Comparison of ENCODE assay signal across 16 cellular contexts in genomic region chr13:106133025-106133424, GRCh38.
DNase-seq lines count a peak whose midpoint lies in the region; ATAC-seq, FAIRE-seq and TF ChIP-seq lines count a peak whose summit lies in the region.
"Had no signal": no experiment of that assay in that cellular context is flagged by ENCODE, and none has a peak within 500 bp of the region (broad histone marks: within the 10 kb centered on the region; RNA-seq: fewer than 3 reads in every experiment).

No MANE protein-coding gene starts in this region.

- H3K27me3 ChIP-seq in AG04450 (ENCODE audit: control insufficient read depth, insufficient read depth, low read length): no peaks in the 10 kb centered on the region
- H3K27me3 ChIP-seq: neutrophil had no signal

- no peak for FAIRE-seq in GM19239 (lab: Jason Lieb, UNC)
- FAIRE-seq: endometrium, K562 had no signal

- no peak overlapping the region for H3K27ac ChIP-seq in AG04450 (ENCODE audit: low read depth, low read length)
- H3K27ac ChIP-seq: neutrophil, skin epidermis had no signal

- TF ChIP-seq CTCF in AG04450 (IDR thresholded peaks at IDR 0.05; ENCODE audit: low read depth, low read length) (no peak), cardiac fibroblast (IDR thresholded peaks at IDR 0.05; ENCODE audit: low read depth, low read length) (no peak)

- CTCF ChIA-PET in AG04450 (lab: Charles Lee): no interaction called here

- POLR2A ChIA-PET in AG04450 (lab: Yijun Ruan, JAX): interaction anchor here (1.0 kb wide), 1 partner anchor 23 kb away, joined by 3 read pairs; no protein-coding TSS in a partner anchor

- no peaks in the 10 kb centered on the region for H3K9me3 ChIP-seq in AG04450 (ENCODE audit: control insufficient read depth, insufficient read depth, low read length)
- H3K9me3 ChIP-seq: neutrophil had no signal

- no peak for ATAC-seq in GM19463 (IDR thresholded peaks at IDR 0.05; ENCODE audit: unreplicated experiment)
- ATAC-seq: K562 had no signal

- DNase-seq in AG04450 (ENCODE audit: low read depth, low spot score) (peak; percentile 23), NCI-H226 (peak; percentile 70), cardiac fibroblast (ENCODE audit: low read depth in 2 of 2) (peak; percentile 78 to 87), iris pigment epithelial cell (ENCODE audit: low read depth) (peak; percentile 90), NCI-H526 treated with DMSO at 0.1 percent for 48 hours (lab: John Stamatoyannopoulos, UW) (no peak), GM19239 (ENCODE audit: insufficient read length, low spot score) (no peak), retina (no peak)
- DNase-seq: activated CD8-positive, alpha-beta memory T cell treated with anti-CD3 and anti-CD28 coated beads for 24 hours; DMS153; NCI-H1105 treated with DMSO at 0.1 percent for 48 hours; NCI-H345 had no signal

- H3K4me3 ChIP-seq in AG04450 (ENCODE audit: low read depth, low read length) (no peak overlapping the region), cardiac fibroblast (replicated peaks in 1 of 2; ENCODE audit: low read depth in 2 of 2, low read length in 2 of 2) (no peak overlapping the region)
- H3K4me3 ChIP-seq: K562, skin epidermis had no signal

Comparison
In these comparisons a context has a peak if more than half of its experiments do, and no peak if none do; other contexts are left out.
1. DNase-seq: peak in AG04450 (single experiment), NCI-H226 (single experiment), cardiac fibroblast (2 of 2) and iris pigment epithelial cell (single experiment); none in NCI-H526 treated with DMSO at 0.1 percent for 48 hours (single experiment), GM19239 (single experiment) and retina (single experiment).